ENCODE assay signal across 8 cellular contexts in the genomic region with DNA sequence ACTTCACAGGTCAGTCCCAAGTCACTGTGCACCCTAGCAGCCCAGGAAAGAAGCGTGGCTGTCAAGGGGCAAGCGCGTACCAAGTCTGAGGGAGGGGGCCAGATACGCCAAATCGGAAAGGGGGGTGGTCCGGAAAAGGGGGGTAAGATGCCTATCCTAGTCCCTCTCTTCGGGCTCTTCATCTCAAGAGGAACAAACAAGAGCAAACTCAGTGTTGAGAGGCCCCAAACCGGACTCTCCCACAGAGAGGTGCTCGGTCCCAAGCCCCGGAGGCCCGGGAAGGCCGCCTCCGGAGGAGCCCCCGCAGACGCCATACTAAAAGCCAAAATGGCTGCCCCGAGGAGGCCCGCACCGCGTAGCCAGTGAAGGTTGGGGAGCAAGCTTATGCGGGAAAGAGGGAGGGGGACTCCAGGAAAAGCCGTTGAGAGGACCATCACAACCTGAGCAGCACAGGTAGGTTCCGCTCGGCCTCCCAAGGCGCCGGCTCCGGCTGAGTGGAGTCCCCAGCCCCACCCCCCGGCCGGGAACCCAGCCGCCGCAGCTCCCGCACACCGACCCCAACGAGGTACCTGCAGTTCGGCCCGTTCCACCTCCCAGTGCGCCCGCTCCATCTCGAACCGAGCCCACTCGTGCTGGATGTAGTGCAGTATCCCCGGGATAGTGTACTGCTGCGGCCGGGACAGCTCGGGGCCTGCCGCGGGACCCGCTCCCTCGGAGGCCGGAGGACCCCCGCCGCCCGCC. TPM values are rescaled to one million over a fixed set of nuclear protein-coding genes. Genes with fewer than 3 reads are reported as not detected.
DNase-seq lines count a peak whose midpoint lies in the region; ATAC-seq and TF ChIP-seq lines count a peak whose summit lies in the region.

A gene with protein sequence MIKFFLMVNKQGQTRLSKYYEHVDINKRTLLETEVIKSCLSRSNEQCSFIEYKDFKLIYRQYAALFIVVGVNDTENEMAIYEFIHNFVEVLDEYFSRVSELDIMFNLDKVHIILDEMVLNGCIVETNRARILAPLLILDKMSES (plus strand): TSS at position 315 of the 741 bp plus-strand sequence. CDS start 40,548 bp downstream, outside the sequence.

- peaks cover 40% of the 10 kb centered on the region for H3K4me1 Mint-ChIP-seq in nephron

- peaks cover 0 to 4% (median 0%) of the 10 kb centered on the region in 4 donors for H3K36me3 ChIP-seq in stomach

- TF ChIP-seq POLR2A in GM18505 (IDR thresholded peaks at IDR 0.05; ENCODE audit: borderline replicate concordance, extremely low read depth, insufficient read depth, insufficient read length) (peak; percentile 54), stomach (IDR thresholded peaks at IDR 0.05) (no peak)

- intact Hi-C loops in stomach (cut with DNase I; ENCODE audit: low total_unique reads): no loop called here

- H3K27me3 Mint-ChIP-seq in nephron (ENCODE audit: low read depth): no peaks in the 10 kb centered on the region

- H3K27me3 ChIP-seq in stomach: no peaks in the 10 kb centered on the region

- H3K4me3 ChIP-seq in fibroblast of mammary gland (ENCODE audit: control insufficient read depth, low read depth, low read length) (peak within 1 kb of the TSS; percentile 94), stomach (peak within 1 kb of the TSS; percentile 81 to 99 (median 98))

- peak; percentile 19 to 21 for DNase-seq in activated T-helper 1 cell treated with anti-CD3 and anti-CD28 coated beads, Interleukin-2, amount 50 U/mL, for 16 hours (ENCODE audit: low read depth in 1 of 2, low spot score in 1 of 2)
- DNase-seq in fibroblast of mammary gland (ENCODE audit: low read depth) (no peak), stomach (peak; percentile 36), epidermal melanocyte (ENCODE audit: insufficient read length, low spot score) (no peak)

- peaks cover 7% of the 10 kb centered on the region for H3K9me3 Mint-ChIP-seq in nephron

- ATAC-seq in GM18505 (IDR thresholded peaks at IDR 0.05; ENCODE audit: unreplicated experiment): peak; percentile 18
- peak; percentile 10 for ATAC-seq in HG03135 (IDR thresholded peaks at IDR 0.05; ENCODE audit: unreplicated experiment)

- peaks cover 9 to 40% (median 26%) of the 10 kb centered on the region in 4 donors for H3K4me1 ChIP-seq in stomach

- H3K27ac ChIP-seq in stomach: peak within 1 kb of the TSS; percentile 90 to 100 (median 100)

- peak within 1 kb of the TSS; percentile 93 to 97 (median 93) for H3K4me3 Mint-ChIP-seq in nephron

- H3K27ac Mint-ChIP-seq in nephron: peak within 1 kb of the TSS; percentile 97 to 99 (median 98)

- TF ChIP-seq CTCF in fibroblast of mammary gland (conservative IDR thresholded peaks at IDR 0.05; ENCODE audit: control insufficient read depth, insufficient read depth, low read depth, low read length): no peak
- no peak for TF ChIP-seq CTCF in nephron (IDR thresholded peaks at IDR 0.05; ENCODE audit: unreplicated experiment in 3 of 3)
- no peak for TF ChIP-seq CTCF in stomach (IDR thresholded peaks at IDR 0.05)

- TF ChIP-seq EP300 in stomach (IDR thresholded peaks at IDR 0.05): no peak

- WGBS in stomach, 5 donors: 0 to 1% (median 0%) methylated on average over 26 to 52 of the region's 52 CpGs

- H3K36me3 Mint-ChIP-seq in nephron (ENCODE audit: low read depth): peaks cover 21% of the 10 kb centered on the region

- H3K9me3 ChIP-seq in stomach: no peaks in the 10 kb centered on the region

TF ChIP-seq in PFSK-1, 5 proteins besides CTCF, POLR2A, EP300 and RAD21:
- TF ChIP-seq TAF1 (IDR thresholded peaks at IDR 0.05; ENCODE audit: borderline replicate concordance, insufficient read depth, low read length): 0 out of 2 replicates have a peak, but pooled peaks have one; percentile 30
- TF ChIP-seq, protein P1, sequence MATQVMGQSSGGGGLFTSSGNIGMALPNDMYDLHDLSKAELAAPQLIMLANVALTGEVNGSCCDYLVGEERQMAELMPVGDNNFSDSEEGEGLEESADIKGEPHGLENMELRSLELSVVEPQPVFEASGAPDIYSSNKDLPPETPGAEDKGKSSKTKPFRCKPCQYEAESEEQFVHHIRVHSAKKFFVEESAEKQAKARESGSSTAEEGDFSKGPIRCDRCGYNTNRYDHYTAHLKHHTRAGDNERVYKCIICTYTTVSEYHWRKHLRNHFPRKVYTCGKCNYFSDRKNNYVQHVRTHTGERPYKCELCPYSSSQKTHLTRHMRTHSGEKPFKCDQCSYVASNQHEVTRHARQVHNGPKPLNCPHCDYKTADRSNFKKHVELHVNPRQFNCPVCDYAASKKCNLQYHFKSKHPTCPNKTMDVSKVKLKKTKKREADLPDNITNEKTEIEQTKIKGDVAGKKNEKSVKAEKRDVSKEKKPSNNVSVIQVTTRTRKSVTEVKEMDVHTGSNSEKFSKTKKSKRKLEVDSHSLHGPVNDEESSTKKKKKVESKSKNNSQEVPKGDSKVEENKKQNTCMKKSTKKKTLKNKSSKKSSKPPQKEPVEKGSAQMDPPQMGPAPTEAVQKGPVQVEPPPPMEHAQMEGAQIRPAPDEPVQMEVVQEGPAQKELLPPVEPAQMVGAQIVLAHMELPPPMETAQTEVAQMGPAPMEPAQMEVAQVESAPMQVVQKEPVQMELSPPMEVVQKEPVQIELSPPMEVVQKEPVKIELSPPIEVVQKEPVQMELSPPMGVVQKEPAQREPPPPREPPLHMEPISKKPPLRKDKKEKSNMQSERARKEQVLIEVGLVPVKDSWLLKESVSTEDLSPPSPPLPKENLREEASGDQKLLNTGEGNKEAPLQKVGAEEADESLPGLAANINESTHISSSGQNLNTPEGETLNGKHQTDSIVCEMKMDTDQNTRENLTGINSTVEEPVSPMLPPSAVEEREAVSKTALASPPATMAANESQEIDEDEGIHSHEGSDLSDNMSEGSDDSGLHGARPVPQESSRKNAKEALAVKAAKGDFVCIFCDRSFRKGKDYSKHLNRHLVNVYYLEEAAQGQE (IDR thresholded peaks at IDR 0.05; ENCODE audit: insufficient read depth in 1 of 2, low read depth in 2 of 2, low read length in 2 of 2): no peak

RNA-seq across cellular contexts. Expression of the gene that starts here (rescaled TPM):
- 2.8 TPM for polyA plus RNA-seq in PFSK-1 (2012; ENCODE audit: insufficient read length, low read depth)
- total RNA-seq in stomach: 10 to 100 TPM in 1 of 5 donors, 1 to 10 TPM in 2, under 1 TPM in 1, not detected in 1; 0.45 to 15.6 (median 5.4) TPM
- polyA plus RNA-seq in stomach: 1 to 10 TPM; 2.7 to 5.8 (median 5.0) TPM

Comparison
In these comparisons a context has a peak if more than half of its experiments do, and no peak if none do; other contexts are left out.
1. DNase-seq: peak in activated T-helper 1 cell treated with anti-CD3 and anti-CD28 coated beads, Interleukin-2, amount 50 U/mL, for 16 hours (2 of 2) and stomach (single experiment); none in fibroblast of mammary gland (single experiment) and epidermal melanocyte (single experiment).